Comparison of ENCODE assay signal across 9 cellular contexts in the genomic region with DNA sequence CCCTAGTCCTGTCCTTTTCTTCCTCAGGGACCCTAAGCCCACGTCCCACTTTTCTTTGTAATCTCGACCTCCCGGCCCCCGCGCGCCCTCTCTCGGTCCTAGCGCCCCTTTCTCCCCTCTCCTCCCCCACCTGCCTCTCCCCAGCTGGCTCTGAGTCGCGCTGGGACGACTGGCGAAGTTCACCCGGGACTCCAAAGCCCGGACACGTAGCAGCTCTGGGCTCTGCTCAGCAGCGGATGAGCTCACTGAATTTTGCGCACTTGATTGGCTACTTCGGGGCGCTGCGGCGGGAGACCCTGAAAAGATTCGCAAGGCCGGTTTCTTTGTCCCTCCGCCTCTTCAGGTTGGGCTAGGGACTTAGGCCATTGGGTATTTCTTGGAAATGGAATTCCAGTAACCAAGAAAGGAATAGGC. TPM values are rescaled to one million over a fixed set of nuclear protein-coding genes. Genes with fewer than 3 reads are reported as not detected.
DNase-seq lines count a peak whose midpoint lies in the region; ATAC-seq and TF ChIP-seq lines count a peak whose summit lies in the region.
"Had no signal": no experiment of that assay in that cellular context is flagged by ENCODE, and none has a peak within 500 bp of the region (broad histone marks: within the 10 kb centered on the region; RNA-seq: fewer than 3 reads in every experiment).

No MANE protein-coding gene starts in this region.

- H3K9me3 Mint-ChIP-seq in activated CD4-positive, alpha-beta memory T cell treated with anti-CD3 and anti-CD28 coated beads, Interleukin-2, amount 10 ng/mL, durations not matched to agents 7 days and 5 days, result no peaks in the 10 kb centered on the region

- no peaks in the 10 kb centered on the region for H4K20me1 ChIP-seq in hepatocyte (ENCODE audit: insufficient read depth, poor library complexity, severe bottlenecking)
- H4K20me1 ChIP-seq in PC-9 (ENCODE audit: insufficient read depth), result no peaks in the 10 kb centered on the region

- no peaks in the 10 kb centered on the region for H3K36me3 Mint-ChIP-seq in activated CD4-positive, alpha-beta memory T cell treated with anti-CD3 and anti-CD28 coated beads, Interleukin-2, amount 10 ng/mL, durations not matched to agents 7 days and 5 days (ENCODE audit: low read depth)

- intact Hi-C loops in sciatic nerve (cut with DNase I), result loop anchor here (5.0 kb wide), 1 partner anchor 1661 kb away; no protein-coding TSS in a partner anchor
- intact Hi-C loops in PC-9 (cut with micrococcal nuclease; ENCODE audit: unreplicated experiment), result no loop called here
- intact Hi-C loops in prostate gland (cut with DNase I), result no loop called here

- H3K27me3 ChIP-seq in hepatocyte (peaks cover 48% of the 10 kb centered on the region), PC-9 (ENCODE audit: insufficient read depth, low read depth) (peaks cover 58% of the 10 kb centered on the region), prostate gland (replicated peaks; ENCODE audit: insufficient read depth) (peaks cover 2% of the 10 kb centered on the region)
- H3K27me3 ChIP-seq: ascending aorta had no signal

- H3K36me3 ChIP-seq in hepatocyte (replicated peaks; ENCODE audit: insufficient read depth, low read depth) (no peaks in the 10 kb centered on the region), PC-9 (ENCODE audit: low read depth) (no peaks in the 10 kb centered on the region), prostate gland (no peaks in the 10 kb centered on the region)
- H3K36me3 ChIP-seq: ascending aorta had no signal

- H3K4me3 ChIP-seq in AG10803 (ENCODE audit: low read length), result no peak overlapping the region
- H3K4me3 ChIP-seq in hepatocyte, result no peak overlapping the region
- no peak overlapping the region for H3K4me3 ChIP-seq in PC-9
- no peak overlapping the region for H3K4me3 ChIP-seq in prostate gland

- no peak overlapping the region for H3K27ac ChIP-seq in hepatocyte
- H3K27ac ChIP-seq in PC-9, result no peak overlapping the region
- H3K27ac ChIP-seq in prostate gland, result no peak overlapping the region
- H3K27ac ChIP-seq: ascending aorta had no signal

- H3K9me2 ChIP-seq in hepatocyte (replicated peaks; ENCODE audit: insufficient read depth) (no peaks in the 10 kb centered on the region), PC-9 (ENCODE audit: insufficient read depth) (no peaks in the 10 kb centered on the region)

- H3F3A ChIP-seq in PC-9 (ENCODE audit: insufficient read depth, low read depth), result no peaks in the 10 kb centered on the region

- no peak overlapping the region for H2AFZ ChIP-seq in hepatocyte
- H2AFZ ChIP-seq in PC-9, result no peak overlapping the region

- under 1% methylated on average over 22 of the region's 24 CpGs for WGBS in hepatocyte (ENCODE audit: low lambda C conversion rate, missing lambda C conversion rate)
- WGBS in prostate gland, result 1% methylated on average over 24 of the region's 24 CpGs

- peak; percentile 83 for ATAC-seq in GM18909 (IDR thresholded peaks at IDR 0.05; ENCODE audit: poor library complexity, unreplicated experiment)
- ATAC-seq in HG03342 (IDR thresholded peaks at IDR 0.05; ENCODE audit: unreplicated experiment), result peak; percentile 94
- ATAC-seq in sciatic nerve, result no peak

- no peak overlapping the region for H3K4me3 Mint-ChIP-seq in activated CD4-positive, alpha-beta memory T cell treated with anti-CD3 and anti-CD28 coated beads, Interleukin-2, amount 10 ng/mL, durations not matched to agents 7 days and 5 days

- H3K9me3 ChIP-seq in hepatocyte (ENCODE audit: low read depth) (no peaks in the 10 kb centered on the region), PC-9 (ENCODE audit: insufficient read depth, low read depth) (no peaks in the 10 kb centered on the region), prostate gland (no peaks in the 10 kb centered on the region)
- H3K9me3 ChIP-seq: ascending aorta had no signal

- no peaks in the 10 kb centered on the region for H3K79me2 ChIP-seq in hepatocyte
- no peaks in the 10 kb centered on the region for H3K79me2 ChIP-seq in PC-9 (ENCODE audit: low read depth)

- TF ChIP-seq CTCF in AG10803 (conservative IDR thresholded peaks at IDR 0.05; ENCODE audit: low read length) (no peak), hepatocyte (IDR thresholded peaks at IDR 0.05; ENCODE audit: poor library complexity) (no peak), PC-9 (conservative IDR thresholded peaks at IDR 0.05) (no peak), prostate gland (IDR thresholded peaks at IDR 0.05) (no peak)

- peak overlapping the region; percentile 76 for H3K4me2 ChIP-seq in hepatocyte
- no peak overlapping the region for H3K4me2 ChIP-seq in PC-9

- no peaks in the 10 kb centered on the region for H3K4me1 Mint-ChIP-seq in activated CD4-positive, alpha-beta memory T cell treated with anti-CD3 and anti-CD28 coated beads, Interleukin-2, amount 10 ng/mL, durations not matched to agents 7 days and 5 days

- H3K4me1 ChIP-seq in hepatocyte (ENCODE audit: insufficient read depth) (no peaks in the 10 kb centered on the region), PC-9 (replicated peaks; ENCODE audit: insufficient read depth) (no peaks in the 10 kb centered on the region), prostate gland (replicated peaks) (no peaks in the 10 kb centered on the region)
- H3K4me1 ChIP-seq: ascending aorta had no signal

- DNase-seq in AG10803 (ENCODE audit: low read depth) (peak; percentile 21), hepatocyte (ENCODE audit: low spot score) (peak; percentile 74), sciatic nerve (ENCODE audit: low spot score) (peak; percentile 71), PC-9 (no peak), prostate gland (ENCODE audit: low spot score) (no peak)
- peak; percentile 23 for DNase-seq in activated CD4-positive, alpha-beta memory T cell treated with anti-CD3 and anti-CD28 coated beads, Interleukin-2, amount 10 ng/mL, durations not matched to agents 7 days and 5 days

- CTCF ChIA-PET in activated CD4-positive, alpha-beta memory T cell treated with anti-CD3 and anti-CD28 coated beads, Interleukin-2, amount 10 ng/mL, durations not matched to agents 7 days and 5 days (lab: Charles Lee), result no interaction called here
- CTCF ChIA-PET in PC-9 (lab: Charles Lee), result no interaction called here

- POLR2A ChIA-PET in activated CD4-positive, alpha-beta memory T cell treated with anti-CD3 and anti-CD28 coated beads, Interleukin-2, amount 10 ng/mL, durations not matched to agents 7 days and 5 days (lab: Charles Lee), result no interaction called here
- POLR2A ChIA-PET in PC-9 (lab: Charles Lee; ENCODE audit: unreplicated experiment), result no interaction called here

- peaks cover 68% of the 10 kb centered on the region for H3K27me3 Mint-ChIP-seq in activated CD4-positive, alpha-beta memory T cell treated with anti-CD3 and anti-CD28 coated beads, Interleukin-2, amount 10 ng/mL, durations not matched to agents 7 days and 5 days

- no peak overlapping the region for H3K27ac Mint-ChIP-seq in activated CD4-positive, alpha-beta memory T cell treated with anti-CD3 and anti-CD28 coated beads, Interleukin-2, amount 10 ng/mL, durations not matched to agents 7 days and 5 days

- BruUV-seq in PC-9 (replicated peaks; lab: Mats Ljungman, UMichigan), result no TSS peak

- TF ChIP-seq POLR2A in prostate gland (IDR thresholded peaks at IDR 0.05), result no peak

RNA-seq across cellular contexts. Expression of gene ACKR1, which starts 16.3 kb away (rescaled TPM):
- total RNA-seq in activated CD4-positive, alpha-beta memory T cell treated with anti-CD3 and anti-CD28 coated beads, Interleukin-2, amount 10 ng/mL, durations not matched to agents 7 days and 5 days, result not detected
- total RNA-seq in hepatocyte, result not detected in 2 replicates
- polyA plus RNA-seq in hepatocyte, result not detected in 2 replicates
- total RNA-seq in sciatic nerve, result 156 TPM
- total RNA-seq in PC-9 (2021), result not detected in 2 replicates
- total RNA-seq in prostate gland, result 10 to 100 TPM; 46.8 to 60.4 TPM

RNA-seq across cellular contexts. Expression of gene CADM3, which starts 17.0 kb away (rescaled TPM):
- not detected for total RNA-seq in activated CD4-positive, alpha-beta memory T cell treated with anti-CD3 and anti-CD28 coated beads, Interleukin-2, amount 10 ng/mL, durations not matched to agents 7 days and 5 days
- total RNA-seq in hepatocyte (0.36 and 0.37 TPM in 2 replicates), sciatic nerve (207 TPM), PC-9 (2021) (not detected in 2 replicates), prostate gland (1 to 10 TPM in 1 of 2 donors, under 1 TPM in 1; 0.23 to 4.7 TPM)
- 0.69 and 0.77 TPM in 2 replicates for polyA plus RNA-seq in hepatocyte

Comparison
In these comparisons a context has a peak if more than half of its experiments do, and no peak if none do; other contexts are left out.
1. DNase-seq: peak in AG10803 (single experiment), activated CD4-positive, alpha-beta memory T cell treated with anti-CD3 and anti-CD28 coated beads, Interleukin-2, amount 10 ng/mL, durations not matched to agents 7 days and 5 days (single experiment), hepatocyte (single experiment) and sciatic nerve (single experiment); none in PC-9 (0 of 2) and prostate gland (single experiment).
2. RNA of gene ACKR1, which starts 16.3 kb away (total RNA-seq): 156 TPM in sciatic nerve (single experiment) and 46.8 to 60.4 TPM in prostate gland; not detected in activated CD4-positive, alpha-beta memory T cell treated with anti-CD3 and anti-CD28 coated beads, Interleukin-2, amount 10 ng/mL, durations not matched to agents 7 days and 5 days, not detected in hepatocyte and not detected in PC-9; every median in the first group is over 10 times any median in the second.
3. RNA of gene CADM3, which starts 17.0 kb away (total RNA-seq): 207 TPM in sciatic nerve (single experiment); 0.23 to 4.7 TPM in prostate gland, 0.36 to 0.37 TPM in hepatocyte, not detected in activated CD4-positive, alpha-beta memory T cell treated with anti-CD3 and anti-CD28 coated beads, Interleukin-2, amount 10 ng/mL, durations not matched to agents 7 days and 5 days and not detected in PC-9; every median in the first group is over 10 times any median in the second.